In the genomic region with DNA sequence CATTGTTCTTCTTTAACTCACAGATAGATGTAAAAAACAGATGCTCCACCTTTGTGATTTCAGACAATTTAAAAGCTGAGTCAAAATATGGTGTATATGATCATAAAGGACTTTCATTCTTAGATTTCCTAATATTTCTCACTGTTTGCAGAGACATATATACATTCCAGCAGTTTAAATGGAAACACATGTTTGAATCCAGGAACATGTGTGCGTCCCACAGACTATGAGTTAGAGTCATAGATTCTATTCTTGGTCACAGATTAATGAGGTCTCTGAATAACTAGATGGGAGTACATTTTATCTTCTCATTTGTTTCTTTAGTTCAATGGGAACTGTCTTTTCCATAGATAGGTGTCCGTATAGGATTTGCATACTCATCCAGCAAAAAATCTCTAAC, we compare ENCODE assay signal across 13 cellular contexts.
"Had no signal": no experiment of that assay in that cellular context is flagged by ENCODE, and none has a peak within 500 bp of the region (broad histone marks: within the 10 kb centered on the region; RNA-seq: fewer than 3 reads in every experiment).

No MANE protein-coding gene starts in this region.

- H3K4me1 ChIP-seq: esophagus muscularis mucosa, lower lobe of right lung, right atrium auricular region had no signal

- H3K27me3 ChIP-seq: esophagus muscularis mucosa, right atrium auricular region had no signal

- H3K36me3 ChIP-seq: esophagus muscularis mucosa, lower lobe of right lung, right atrium auricular region had no signal

- H3K27ac Mint-ChIP-seq: activated CD4-positive, alpha-beta T cell treated with anti-CD3 and anti-CD28 coated beads, Interleukin-2, amount 10 ng/mL, durations not matched to agents 7 days and 5 days; activated naive CD4-positive, alpha-beta T cell treated with anti-CD3 and anti-CD28 coated beads, Interleukin-2, amount 50 U/mL, for 72 hours; stimulated activated effector memory CD8-positive, alpha-beta T cell treated with anti-CD3 and anti-CD28 coated beads, Interleukin-12 subunit alpha, Interleukin-12 subunit beta, amount 100 ng/mL, for 72 hours had no signal

- ATAC-seq: activated naive CD4-positive, alpha-beta T cell treated with anti-CD3 and anti-CD28 coated beads, Interleukin-2, amount 50 U/mL, for 72 hours; left cardiac atrium; lower lobe of right lung; stimulated activated effector memory CD8-positive, alpha-beta T cell treated with anti-CD3 and anti-CD28 coated beads, Interleukin-12 subunit alpha, Interleukin-12 subunit beta, amount 100 ng/mL, for 72 hours had no signal

- H3K27me3 Mint-ChIP-seq: activated CD4-positive, alpha-beta T cell treated with anti-CD3 and anti-CD28 coated beads, Interleukin-2, amount 10 ng/mL, durations not matched to agents 7 days and 5 days had no signal

- H3K36me3 Mint-ChIP-seq: activated naive CD4-positive, alpha-beta T cell treated with anti-CD3 and anti-CD28 coated beads, Interleukin-2, amount 50 U/mL, for 72 hours; stimulated activated effector memory CD8-positive, alpha-beta T cell treated with anti-CD3 and anti-CD28 coated beads, Interleukin-12 subunit alpha, Interleukin-12 subunit beta, amount 100 ng/mL, for 72 hours had no signal

- H3K9me3 ChIP-seq: esophagus muscularis mucosa, lower lobe of right lung, right atrium auricular region had no signal

- H3K4me3 Mint-ChIP-seq: activated CD4-positive, alpha-beta T cell treated with anti-CD3 and anti-CD28 coated beads, Interleukin-2, amount 10 ng/mL, durations not matched to agents 7 days and 5 days; stimulated activated effector memory CD8-positive, alpha-beta T cell treated with anti-CD3 and anti-CD28 coated beads, Interleukin-12 subunit alpha, Interleukin-12 subunit beta, amount 100 ng/mL, for 72 hours had no signal

- DNase-seq: activated CD4-positive, alpha-beta T cell treated with anti-CD3 and anti-CD28 coated beads, Interleukin-2, amount 10 ng/mL, durations not matched to agents 7 days and 5 days; activated CD4-positive, CD25-positive, alpha-beta regulatory T cell; activated effector memory CD4-positive, alpha-beta T cell treated with Interleukin-2 at 50 U/mL for 16 hours; activated T-cell treated with anti-CD3 and anti-CD28 coated beads, Interleukin-2, amount 50 U/mL, for 1 hour; left cardiac atrium; lower lobe of right lung; midbrain; posterior cingulate gyrus; trophoblast cell had no signal

- H3K9me3 Mint-ChIP-seq: activated CD4-positive, alpha-beta T cell treated with anti-CD3 and anti-CD28 coated beads, Interleukin-2, amount 10 ng/mL, durations not matched to agents 7 days and 5 days; activated naive CD4-positive, alpha-beta T cell treated with anti-CD3 and anti-CD28 coated beads, Interleukin-2, amount 50 U/mL, for 72 hours; stimulated activated effector memory CD8-positive, alpha-beta T cell treated with anti-CD3 and anti-CD28 coated beads, Interleukin-12 subunit alpha, Interleukin-12 subunit beta, amount 100 ng/mL, for 72 hours had no signal

- H3K4me3 ChIP-seq: esophagus muscularis mucosa, lower lobe of right lung, right atrium auricular region had no signal

- H3K4me1 Mint-ChIP-seq: activated CD4-positive, alpha-beta T cell treated with anti-CD3 and anti-CD28 coated beads, Interleukin-2, amount 10 ng/mL, durations not matched to agents 7 days and 5 days; stimulated activated effector memory CD8-positive, alpha-beta T cell treated with anti-CD3 and anti-CD28 coated beads, Interleukin-12 subunit alpha, Interleukin-12 subunit beta, amount 100 ng/mL, for 72 hours had no signal

- H3K27ac ChIP-seq: esophagus muscularis mucosa, lower lobe of right lung, right atrium auricular region had no signal
